14 cellular contexts compared by ENCODE assay signal in the genomic region with DNA sequence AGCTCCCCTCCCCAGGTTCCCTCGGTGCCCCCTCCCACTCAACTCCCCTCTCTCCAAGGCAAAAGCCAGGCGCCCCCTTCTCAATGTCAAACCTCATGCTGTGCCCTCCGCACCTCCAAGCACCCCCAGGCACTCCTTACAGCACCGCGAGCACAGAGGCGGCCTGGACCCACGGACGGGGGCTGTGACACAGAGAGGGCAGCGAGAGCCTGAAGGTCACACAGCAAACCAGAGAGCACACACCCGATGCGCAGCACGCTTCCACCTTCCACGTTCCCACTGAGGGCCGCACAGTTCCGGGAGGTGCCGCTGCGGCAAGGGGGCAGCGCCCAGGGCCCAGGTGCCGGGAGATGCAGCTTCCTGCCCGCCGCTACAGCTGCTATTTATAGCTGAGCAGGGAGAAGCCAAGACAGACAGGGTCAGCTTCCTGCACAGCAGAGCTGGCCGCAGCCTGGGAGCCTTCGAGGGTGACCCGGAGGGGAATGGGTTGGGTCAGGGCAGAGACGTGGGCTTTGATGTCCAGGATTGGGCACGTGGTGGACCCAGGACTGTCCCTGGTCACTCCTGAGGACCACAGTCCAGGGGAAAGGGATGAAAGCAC. TPM values are rescaled to one million over a fixed set of nuclear protein-coding genes. Genes with fewer than 3 reads are reported as not detected.
A peak's percentile ranks its signal among the peaks of the same experiment; 100 is the strongest.
DNase-seq lines count a peak whose midpoint lies in the region; ATAC-seq and TF ChIP-seq lines count a peak whose summit lies in the region.
"Had no signal": no experiment of that assay in that cellular context is flagged by ENCODE, and none has a peak within 500 bp of the region (broad histone marks: within the 10 kb centered on the region; RNA-seq: fewer than 3 reads in every experiment).

No MANE protein-coding gene starts in this region.

- no peaks in the 10 kb centered on the region for H3K27me3 ChIP-seq in WERI-Rb-1 (ENCODE audit: insufficient read depth, low read depth, severe bottlenecking)
- no peaks in the 10 kb centered on the region for H3K27me3 ChIP-seq in right cardiac atrium (ENCODE audit: control insufficient read depth, insufficient read depth)
- H3K27me3 ChIP-seq in stomach smooth muscle (ENCODE audit: control insufficient read depth in 1 of 2, insufficient read depth in 2 of 2, low read length in 2 of 2), result no peaks in the 10 kb centered on the region
- H3K27me3 ChIP-seq: breast epithelium, transverse colon had no signal

- H3K36me3 ChIP-seq in WERI-Rb-1, result peaks cover 26% of the 10 kb centered on the region
- no peaks in the 10 kb centered on the region for H3K36me3 ChIP-seq in stomach smooth muscle (ENCODE audit: control insufficient read depth in 2 of 2, insufficient read depth in 2 of 2, low read length in 2 of 2)
- no peaks in the 10 kb centered on the region for H3K36me3 ChIP-seq in mucosa of descending colon (ENCODE audit: low read depth)
- H3K36me3 ChIP-seq: breast epithelium, transverse colon had no signal

- H3K36me3 Mint-ChIP-seq in activated T-cell treated with anti-CD3 and anti-CD28 coated beads, Interleukin-2, amount 50 U/mL, for 72 hours (ENCODE audit: insufficient read depth in 2 of 2), result peaks cover 1 to 2% of the 10 kb centered on the region in 2 donors

- peaks cover 30% of the 10 kb centered on the region for H3K4me1 ChIP-seq in right cardiac atrium (ENCODE audit: control insufficient read depth, insufficient read depth, low read length)
- peaks cover 80% of the 10 kb centered on the region for H3K4me1 ChIP-seq in stomach smooth muscle (ENCODE audit: control insufficient read depth, insufficient read depth, low read length)
- peaks cover 11% of the 10 kb centered on the region for H3K4me1 ChIP-seq in mucosa of descending colon (ENCODE audit: low read depth)

- peak overlapping the region in 1 of 2 donors; percentile 20 for H3K4me3 Mint-ChIP-seq in activated T-cell treated with anti-CD3 and anti-CD28 coated beads, Interleukin-2, amount 50 U/mL, for 72 hours

- WGBS in right cardiac atrium, result 37% methylated on average over 26 of the region's 26 CpGs

- peak; percentile 21 to 32 for ATAC-seq in activated T-cell treated with anti-CD3 and anti-CD28 coated beads, Interleukin-2, amount 50 U/mL, for 72 hours (replicated peaks in 1 of 2)
- peak; percentile 51 to 60 for ATAC-seq in right cardiac atrium
- ATAC-seq in HG02840 (IDR thresholded peaks at IDR 0.05; ENCODE audit: low FRiP score, unreplicated experiment), result no peak
- ATAC-seq in mucosa of descending colon, result no peak

- no peak overlapping the region for H3K27ac Mint-ChIP-seq in activated T-cell treated with anti-CD3 and anti-CD28 coated beads, Interleukin-2, amount 50 U/mL, for 72 hours

- peaks cover 69% of the 10 kb centered on the region for H3K4me1 Mint-ChIP-seq in activated T-cell treated with anti-CD3 and anti-CD28 coated beads, Interleukin-2, amount 50 U/mL, for 72 hours (ENCODE audit: low read depth)

- H3K9me3 Mint-ChIP-seq in activated T-cell treated with anti-CD3 and anti-CD28 coated beads, Interleukin-2, amount 50 U/mL, for 72 hours, result no peaks in the 10 kb centered on the region

- in situ Hi-C loops in GM13976 (cut with MboI; ENCODE audit: low sequenced_read_pairs, unreplicated experiment), result no loop called here

- no peak for DNase-seq in activated T-cell treated with anti-CD3 and anti-CD28 coated beads, Interleukin-2, amount 50 U/mL, for 72 hours
- DNase-seq in activated T-cell treated with anti-CD3 and anti-CD28 coated beads for 4 hours (no peak), WERI-Rb-1 (no peak), right cardiac atrium (peak in 1 of 3 donors; percentile 73), GM13976 (ENCODE audit: low spot score) (no peak), mucosa of descending colon (no peak)
- DNase-seq: EL, NCI-H345, retina, transverse colon had no signal

- no peak for TF ChIP-seq CTCF in WERI-Rb-1 (IDR thresholded peaks at IDR 0.05; ENCODE audit: low read depth, low read length)
- no peak for TF ChIP-seq CTCF in GM13976 (IDR thresholded peaks at IDR 0.05; ENCODE audit: borderline replicate concordance, control extremely low read depth, extremely low read depth, insufficient read depth, missing control alignments)
- TF ChIP-seq CTCF in mucosa of descending colon (IDR thresholded peaks at IDR 0.05), result no peak

- no peaks in the 10 kb centered on the region for H3K27me3 Mint-ChIP-seq in activated T-cell treated with anti-CD3 and anti-CD28 coated beads, Interleukin-2, amount 50 U/mL, for 72 hours (ENCODE audit: low read depth)

- H3K27ac ChIP-seq in WERI-Rb-1 (peak overlapping the region; percentile 84), right cardiac atrium (ENCODE audit: low read length) (no peak overlapping the region), stomach smooth muscle (ENCODE audit: low read length) (no peak overlapping the region)
- H3K27ac ChIP-seq: epithelial cell of prostate, transverse colon had no signal

- H3K9me3 ChIP-seq in WERI-Rb-1 (ENCODE audit: severe bottlenecking), result peaks cover 11% of the 10 kb centered on the region
- H3K9me3 ChIP-seq in right cardiac atrium (ENCODE audit: control insufficient read depth, low read length), result no peaks in the 10 kb centered on the region
- H3K9me3 ChIP-seq in stomach smooth muscle (ENCODE audit: control insufficient read depth in 2 of 2, low read length in 2 of 2), result no peaks in the 10 kb centered on the region
- H3K9me3 ChIP-seq in mucosa of descending colon, result no peaks in the 10 kb centered on the region
- H3K9me3 ChIP-seq: breast epithelium, transverse colon had no signal

- peak overlapping the region in 1 of 2 donors; percentile 51 for H3K9ac ChIP-seq in stomach smooth muscle (ENCODE audit: low read length in 2 of 2)

- H3K4me3 ChIP-seq in WERI-Rb-1 (ENCODE audit: low read depth, low read length) (no peak overlapping the region), right cardiac atrium (ENCODE audit: low read length) (no peak overlapping the region), stomach smooth muscle (ENCODE audit: low read length in 2 of 2) (peak overlapping the region; percentile 48 to 58), mucosa of descending colon (no peak overlapping the region)
- H3K4me3 ChIP-seq: transverse colon had no signal

- intact Hi-C loops in right cardiac atrium (cut with DNase I) (loop anchor here in 1 of 4 donors (10.0 kb wide), 1 partner anchor 170 kb away; no protein-coding TSS in a partner anchor), mucosa of descending colon (cut with DNase I, micrococcal nuclease) (no loop called here)

RNA-seq across cellular contexts. Expression of gene NCOR2, which starts 12.9 kb away (rescaled TPM):
- total RNA-seq in activated T-cell treated with anti-CD3 and anti-CD28 coated beads, Interleukin-2, amount 50 U/mL, for 72 hours, result 100 to 1,000 TPM; 125 to 142 TPM
- total RNA-seq in right cardiac atrium (100 to 1,000 TPM; 137 to 166 (median 146) TPM), mucosa of descending colon (100 to 1,000 TPM; 159 to 269 (median 161) TPM)
- 66.4 TPM for polyA plus RNA-seq in right cardiac atrium

Comparison
In these comparisons a context has a peak if more than half of its experiments do, and no peak if none do; other contexts are left out.
1. ATAC-seq: peak in activated T-cell treated with anti-CD3 and anti-CD28 coated beads, Interleukin-2, amount 50 U/mL, for 72 hours (2 of 2) and right cardiac atrium (2 of 2); none in HG02840 (single experiment) and mucosa of descending colon (single experiment).
2. H3K4me3 ChIP-seq: peak in stomach smooth muscle (2 of 2); none in WERI-Rb-1 (single experiment), right cardiac atrium (single experiment) and mucosa of descending colon (single experiment).